Comparison of ENCODE assay signal across 19 cellular contexts in genomic region chr2:238941262-238941792, GRCh38.
DNase-seq lines count a peak whose midpoint lies in the region; TF ChIP-seq lines count a peak whose summit lies in the region.
"Had no signal": no experiment of that assay in that cellular context is flagged by ENCODE, and none has a peak within 500 bp of the region (broad histone marks: within the 10 kb centered on the region; RNA-seq: fewer than 3 reads in every experiment).

No MANE protein-coding gene starts in this region.

- H3K36me3 Mint-ChIP-seq in neural crest cell (ENCODE audit: low read depth) = no peaks in the 10 kb centered on the region
- H3K36me3 Mint-ChIP-seq in type B pancreatic cell = no peaks in the 10 kb centered on the region
- H3K36me3 Mint-ChIP-seq in CD4-positive, alpha-beta memory T cell = no peaks in the 10 kb centered on the region

- CTCF ChIA-PET in RWPE1 (lab: Yijun Ruan, JAX) = interaction anchor here (0.8 to 1.1 kb wide), 2 partner anchors 30 to 571 kb away, joined by 3 to 4 read pairs; no protein-coding TSS in a partner anchor
- CTCF ChIA-PET in CD4-positive, alpha-beta memory T cell (lab: Charles Lee; ENCODE audit: partially characterized antibody) = no interaction called here

- no peaks in the 10 kb centered on the region for H3K36me3 ChIP-seq in CD4-positive, alpha-beta memory T cell (ENCODE audit: insufficient read depth, low read length)
- no peaks in the 10 kb centered on the region for H3K36me3 ChIP-seq in H7 (replicated peaks; ENCODE audit: control insufficient read depth, insufficient read depth, low read length)

- H3K4me1 Mint-ChIP-seq in neural crest cell (no peaks in the 10 kb centered on the region), type B pancreatic cell (ENCODE audit: unreplicated experiment) (peaks cover 5% of the 10 kb centered on the region)
- H3K4me1 Mint-ChIP-seq in CD4-positive, alpha-beta memory T cell = no peaks in the 10 kb centered on the region
- H3K4me1 Mint-ChIP-seq: B cell had no signal

- H3K4me3 Mint-ChIP-seq in neural crest cell (no peak overlapping the region), type B pancreatic cell (no peak overlapping the region)
- no peak overlapping the region for H3K4me3 Mint-ChIP-seq in CD4-positive, alpha-beta memory T cell
- H3K4me3 Mint-ChIP-seq: B cell had no signal

- peak overlapping the region; percentile 69 for H3K27ac Mint-ChIP-seq in neural crest cell (ENCODE audit: unreplicated experiment)
- H3K27ac Mint-ChIP-seq in type B pancreatic cell = no peak overlapping the region
- H3K27ac Mint-ChIP-seq in CD4-positive, alpha-beta memory T cell = no peak overlapping the region
- H3K27ac Mint-ChIP-seq: B cell had no signal

- intact Hi-C loops in CD4-positive, alpha-beta memory T cell (cut with micrococcal nuclease) = no loop called here

- TF ChIP-seq CTCF in RWPE1 (conservative IDR thresholded peaks at IDR 0.05; ENCODE audit: low read depth) = no peak
- no peak for TF ChIP-seq CTCF in neural crest cell (conservative IDR thresholded peaks at IDR 0.05)
- no peak for TF ChIP-seq CTCF in type B pancreatic cell (conservative IDR thresholded peaks at IDR 0.05)

- DNase-seq in activated CD8-positive, alpha-beta memory T cell treated with anti-CD3 and anti-CD28 coated beads, Interleukin-2, amount 50 U/mL, for 48 hours = peak; percentile 15
- no peak for DNase-seq in activated CD8-positive, alpha-beta memory T cell treated with anti-CD3 and anti-CD28 coated beads, Interleukin-2, amount 50 U/mL, for 4 hours
- DNase-seq in RWPE1 (ENCODE audit: low spot score) (no peak), neural crest cell (ENCODE audit: low read depth, low spot score) (no peak), type B pancreatic cell (ENCODE audit: extremely low spot score, unreplicated experiment) (peak; percentile 25), NCI-H2196 treated with DMSO at 0.1 percent for 48 hours (lab: John Stamatoyannopoulos, UW; ENCODE audit: unreplicated experiment) (no peak), H7 (no peak)
- no peak for DNase-seq in CD4-positive, alpha-beta memory T cell
- DNase-seq: COR-L47, DMS79, Karpas-422, NCI-H1694, NCI-H2081, NCI-H2171 treated with DMSO at 0.1 percent for 48 hours, NCI-H446, NCI-H526 treated with DMSO at 0.1 percent for 48 hours, OCI-M1, Right ventricle myocardium superior had no signal

- no peaks in the 10 kb centered on the region for H3K4me1 ChIP-seq in CD4-positive, alpha-beta memory T cell (ENCODE audit: insufficient read depth, low read length)

- H3K9me3 Mint-ChIP-seq in neural crest cell (no peaks in the 10 kb centered on the region), type B pancreatic cell (no peaks in the 10 kb centered on the region)
- peaks cover 0 to 2% (median 0%) of the 10 kb centered on the region in 8 donors for H3K9me3 Mint-ChIP-seq in CD4-positive, alpha-beta memory T cell

- peak overlapping the region; percentile 30; the same call in 1 of the 2 replicates for H3K27ac ChIP-seq in RWPE1
- no peak overlapping the region for H3K27ac ChIP-seq in CD4-positive, alpha-beta memory T cell (ENCODE audit: low read depth, low read length)

- no peak overlapping the region for H3K4me3 ChIP-seq in CD4-positive, alpha-beta memory T cell (ENCODE audit: low read length in 2 of 2)
- H3K4me3 ChIP-seq in H7 (ENCODE audit: insufficient read depth, low read depth, low read length) = no peak overlapping the region

- POLR2A ChIA-PET in RWPE1 (lab: Yijun Ruan, JAX; ENCODE audit: low non-redundant PET) = no interaction called here
- POLR2A ChIA-PET in CD4-positive, alpha-beta memory T cell (lab: Charles Lee; ENCODE audit: partially characterized antibody) = no interaction called here

- H3K27me3 Mint-ChIP-seq in neural crest cell (ENCODE audit: low read depth) (no peaks in the 10 kb centered on the region), type B pancreatic cell (no peaks in the 10 kb centered on the region)
- H3K27me3 Mint-ChIP-seq in CD4-positive, alpha-beta memory T cell = peaks cover 4 to 14% of the 10 kb centered on the region in 2 donors

- H3K27me3 ChIP-seq in CD4-positive, alpha-beta memory T cell (ENCODE audit: insufficient read depth, low read length) = no peaks in the 10 kb centered on the region
- H3K27me3 ChIP-seq in H7 (ENCODE audit: control insufficient read depth, insufficient read depth, low read length) = no peaks in the 10 kb centered on the region

- no peaks in the 10 kb centered on the region for H3K9me3 ChIP-seq in CD4-positive, alpha-beta memory T cell (ENCODE audit: control insufficient read depth in 1 of 2, low read length in 2 of 2)

Comparison
In these comparisons a context has a peak if more than half of its experiments do, and no peak if none do; other contexts are left out.
1. DNase-seq: peak in activated CD8-positive, alpha-beta memory T cell treated with anti-CD3 and anti-CD28 coated beads, Interleukin-2, amount 50 U/mL, for 48 hours (single experiment) and type B pancreatic cell (single experiment); none in activated CD8-positive, alpha-beta memory T cell treated with anti-CD3 and anti-CD28 coated beads, Interleukin-2, amount 50 U/mL, for 4 hours (single experiment), RWPE1 (single experiment), neural crest cell (single experiment), CD4-positive, alpha-beta memory T cell (0 of 5), NCI-H2196 treated with DMSO at 0.1 percent for 48 hours (single experiment) and H7 (single experiment).